In the genomic region with DNA sequence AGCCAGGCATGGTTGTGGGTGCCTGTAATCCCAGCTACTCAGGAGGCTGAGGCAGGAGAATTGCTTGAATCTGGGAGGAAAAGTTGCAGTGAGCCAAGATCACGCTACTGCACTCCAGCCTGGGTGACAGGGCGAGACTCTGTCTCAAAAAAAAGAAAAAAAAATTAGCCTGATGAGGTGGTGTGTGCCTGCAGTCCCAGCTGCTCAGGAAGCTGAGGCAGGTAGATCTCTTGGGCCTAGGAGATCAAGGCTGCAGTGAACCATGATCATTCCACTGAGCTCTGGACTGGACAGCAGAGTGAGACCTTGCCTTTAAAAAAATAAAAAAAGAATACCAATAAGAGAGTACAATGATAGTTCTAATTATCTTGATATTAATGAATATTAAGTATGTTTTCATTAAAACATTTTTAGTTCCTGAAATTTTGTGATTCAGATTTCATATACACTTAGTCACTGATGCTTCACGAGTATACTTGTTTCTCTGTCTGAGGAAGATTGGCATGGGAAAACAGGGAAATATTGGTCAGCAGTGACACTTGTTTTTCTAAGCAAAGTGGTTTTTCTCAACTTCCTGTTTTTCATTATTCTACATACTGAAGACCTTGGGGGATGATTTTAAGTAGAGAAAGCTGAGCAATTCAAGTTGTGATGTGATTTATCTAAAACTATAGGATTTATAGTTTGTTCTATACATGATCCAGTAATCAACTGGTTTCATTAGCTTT, we compare ENCODE assay signal across 10 cellular contexts.
DNase-seq lines count a peak whose midpoint lies in the region; ATAC-seq, FAIRE-seq and TF ChIP-seq lines count a peak whose summit lies in the region.
"Had no signal": no experiment of that assay in that cellular context is flagged by ENCODE, and none has a peak within 500 bp of the region (broad histone marks: within the 10 kb centered on the region; RNA-seq: fewer than 3 reads in every experiment).

No MANE protein-coding gene starts in this region.

- no peaks in the 10 kb centered on the region for H3K9me3 Mint-ChIP-seq in MCF 10A (ENCODE audit: unreplicated experiment)
- H3K9me3 Mint-ChIP-seq in activated CD8-positive, alpha-beta T cell treated with anti-CD3 and anti-CD28 coated beads, Interleukin-2, amount 10 ng/mL, durations not matched to agents 7 days and 5 days (ENCODE audit: insufficient read depth), result no peaks in the 10 kb centered on the region

- no peak overlapping the region for H3K4me3 Mint-ChIP-seq in MCF 10A (ENCODE audit: unreplicated experiment)
- peak overlapping the region; percentile 51 for H3K4me3 Mint-ChIP-seq in activated CD8-positive, alpha-beta T cell treated with anti-CD3 and anti-CD28 coated beads, Interleukin-2, amount 10 ng/mL, durations not matched to agents 7 days and 5 days

- H3K4me1 ChIP-seq in breast epithelium (no peaks in the 10 kb centered on the region), left ventricle myocardium inferior (peaks cover 4% of the 10 kb centered on the region)

- peaks cover 27% of the 10 kb centered on the region for H3K4me1 Mint-ChIP-seq in MCF 10A (ENCODE audit: insufficient read depth, unreplicated experiment)
- H3K4me1 Mint-ChIP-seq in activated CD8-positive, alpha-beta T cell treated with anti-CD3 and anti-CD28 coated beads, Interleukin-2, amount 10 ng/mL, durations not matched to agents 7 days and 5 days (ENCODE audit: low read depth), result peaks cover 31% of the 10 kb centered on the region

- ATAC-seq in activated CD8-positive, alpha-beta T cell treated with anti-CD3 and anti-CD28 coated beads, Interleukin-2, amount 10 ng/mL, durations not matched to agents 7 days and 5 days, result peak; percentile 62
- no peak for ATAC-seq in GM18868 (IDR thresholded peaks at IDR 0.05; ENCODE audit: unreplicated experiment)

- no TSS peak for BruUV-seq in MCF 10A (replicated peaks; lab: Mats Ljungman, UMichigan)

- POLR2A ChIA-PET in MCF 10A (lab: Yijun Ruan, JAX), result interaction anchor here (0.6 to 3.0 kb wide), 6 partner anchors 38 to 271 kb away, joined by 3 to 23 read pairs (median 6); a partner anchor contains a TSS
- POLR2A ChIA-PET in activated CD8-positive, alpha-beta T cell treated with anti-CD3 and anti-CD28 coated beads, Interleukin-2, amount 10 ng/mL, durations not matched to agents 7 days and 5 days (lab: Charles Lee), result interaction anchor here (0.9 kb wide), 1 partner anchor 52 kb away, joined by 4 read pairs; no protein-coding TSS in a partner anchor

- H3K4me3 ChIP-seq in breast epithelium, result no peak overlapping the region
- H3K4me3 ChIP-seq in left ventricle myocardium inferior, result no peak overlapping the region

- H3K36me3 ChIP-seq in breast epithelium (no peaks in the 10 kb centered on the region), left ventricle myocardium inferior (no peaks in the 10 kb centered on the region)

- CTCF ChIA-PET in MCF 10A (lab: Yijun Ruan, JAX), result interaction anchor here (1.1 kb wide), 1 partner anchor 15 kb away, joined by 6 read pairs; no protein-coding TSS in a partner anchor
- CTCF ChIA-PET in activated CD8-positive, alpha-beta T cell treated with anti-CD3 and anti-CD28 coated beads, Interleukin-2, amount 10 ng/mL, durations not matched to agents 7 days and 5 days (lab: Charles Lee), result interaction anchor here (0.7 to 1.4 kb wide), 5 partner anchors 15 to 1007 kb away, joined by 3 to 7 read pairs (median 4); a partner anchor contains a TSS

- H3K27ac Mint-ChIP-seq in MCF 10A (ENCODE audit: low read depth, unreplicated experiment), result peak overlapping the region; percentile 89
- H3K27ac Mint-ChIP-seq in activated CD8-positive, alpha-beta T cell treated with anti-CD3 and anti-CD28 coated beads, Interleukin-2, amount 10 ng/mL, durations not matched to agents 7 days and 5 days, result peak overlapping the region; percentile 84

- no peak for FAIRE-seq in RCC 7860 (lab: Jason Lieb, UNC)
- FAIRE-seq in GM12892 (lab: Jason Lieb, UNC), result no peak

- H3K27me3 Mint-ChIP-seq in MCF 10A (ENCODE audit: insufficient read depth, unreplicated experiment), result no peaks in the 10 kb centered on the region
- no peaks in the 10 kb centered on the region for H3K27me3 Mint-ChIP-seq in activated CD8-positive, alpha-beta T cell treated with anti-CD3 and anti-CD28 coated beads, Interleukin-2, amount 10 ng/mL, durations not matched to agents 7 days and 5 days (ENCODE audit: low read depth)

- H3K27ac ChIP-seq in breast epithelium (peak overlapping the region in 1 of 2 donors; percentile 1), left ventricle myocardium inferior (replicated peaks) (no peak overlapping the region)

- peaks cover 15% of the 10 kb centered on the region for H3K36me3 Mint-ChIP-seq in MCF 10A (ENCODE audit: insufficient read depth, unreplicated experiment)
- peaks cover 17% of the 10 kb centered on the region for H3K36me3 Mint-ChIP-seq in activated CD8-positive, alpha-beta T cell treated with anti-CD3 and anti-CD28 coated beads, Interleukin-2, amount 10 ng/mL, durations not matched to agents 7 days and 5 days (ENCODE audit: low read depth)

- no peak for TF ChIP-seq POLR2A in breast epithelium (IDR thresholded peaks at IDR 0.05)
- TF ChIP-seq POLR2A in GM12892 (IDR thresholded peaks at IDR 0.05; ENCODE audit: low read depth, low read length), result no peak

- intact Hi-C loops in MCF 10A (cut with micrococcal nuclease), result loop anchor here (1.0 kb wide), 1 partner anchor 38 kb away; no protein-coding TSS in a partner anchor
- intact Hi-C loops in breast epithelium (cut with DNase I; ENCODE audit: low total_unique reads), result no loop called here
- intact Hi-C loops in left ventricle myocardium inferior (cut with micrococcal nuclease), result no loop called here

- DNase-seq in MCF 10A (ENCODE audit: unreplicated experiment) (peak; percentile 65), breast epithelium (ENCODE audit: low spot score in 2 of 2) (no peak), glomerular visceral epithelial cell (ENCODE audit: extremely low spot score) (peak; percentile 34), RCC 7860 (ENCODE audit: low spot score) (no peak), GM12892 (ENCODE audit: insufficient read length) (no peak), left ventricle myocardium inferior (no peak)
- DNase-seq in activated CD8-positive, alpha-beta T cell treated with anti-CD3 and anti-CD28 coated beads, Interleukin-2, amount 10 ng/mL, durations not matched to agents 7 days and 5 days, result no peak
- DNase-seq: erythroblast; stimulated activated CD4-positive, alpha-beta T cell treated with anti-CD3 and anti-CD28 coated beads, Interleukin-1b, Interleukin-23, amount 100 ng/mL, for 48 hours had no signal

- no peaks in the 10 kb centered on the region for H3K27me3 ChIP-seq in breast epithelium
- no peaks in the 10 kb centered on the region for H3K27me3 ChIP-seq in left ventricle myocardium inferior (ENCODE audit: low read depth)

- no peaks in the 10 kb centered on the region for H3K9me3 ChIP-seq in breast epithelium
- H3K9me3 ChIP-seq in left ventricle myocardium inferior (replicated peaks), result no peaks in the 10 kb centered on the region

- no peak for TF ChIP-seq CTCF in MCF 10A (IDR thresholded peaks at IDR 0.05; ENCODE audit: unreplicated experiment)
- TF ChIP-seq CTCF in breast epithelium (IDR thresholded peaks at IDR 0.05), result no peak
- no peak for TF ChIP-seq CTCF in left ventricle myocardium inferior (IDR thresholded peaks at IDR 0.05; ENCODE audit: borderline replicate concordance)

Comparison
In these comparisons a context has a peak if more than half of its experiments do, and no peak if none do; other contexts are left out.
1. DNase-seq: peak in MCF 10A (single experiment) and glomerular visceral epithelial cell (single experiment); none in breast epithelium (0 of 2), activated CD8-positive, alpha-beta T cell treated with anti-CD3 and anti-CD28 coated beads, Interleukin-2, amount 10 ng/mL, durations not matched to agents 7 days and 5 days (single experiment), RCC 7860 (single experiment), GM12892 (single experiment) and left ventricle myocardium inferior (single experiment).